1 cellular context compared by ENCODE assay signal in genomic region chr20:44171775-44172571, GRCh38.
TF ChIP-seq lines count a peak whose summit lies in the region.

No MANE protein-coding gene starts in this region.

TF ChIP-seq in HepG2, 621 proteins besides CTCF, POLR2A, EP300 and RAD21:
- no peak for TF ChIP-seq HHEX (CRISPR knock-in tag; IDR thresholded peaks at IDR 0.05)
- no peak for TF ChIP-seq HDAC6 (IDR thresholded peaks at IDR 0.05; ENCODE audit: low read depth, low read length)
- TF ChIP-seq ZSCAN30 (CRISPR knock-in tag; IDR thresholded peaks at IDR 0.05), result no peak
- 0 out of 2 replicates have a peak, but pooled peaks have one; percentile 53 for TF ChIP-seq EZH2 (conservative IDR thresholded peaks at IDR 0.05; ENCODE audit: low read depth, low read length)
TF ChIP-seq in HepG2: peak in this region for 1.
